In genomic region chr7:149838224-149838991, GRCh38 we compare ENCODE assay signal across 8 cellular contexts. TPM values are rescaled to one million over a fixed set of nuclear protein-coding genes. Genes with fewer than 3 reads are reported as not detected.
DNase-seq lines count a peak whose midpoint lies in the region; ATAC-seq, FAIRE-seq and TF ChIP-seq lines count a peak whose summit lies in the region.

Gene ZNF862, plus strand, starts transcription at chr7:149838375. Its CDS starts 237 bp downstream, at chr7:149838612.

- H3K4me1 Mint-ChIP-seq in T-cell (peaks cover 41 to 46% (median 44%) of the 10 kb centered on the region in 3 donors), type B pancreatic cell (ENCODE audit: unreplicated experiment) (peaks cover 17% of the 10 kb centered on the region)

- peak within 1 kb of the TSS; percentile 73 to 91 (median 87) for H3K4me3 Mint-ChIP-seq in T-cell
- H3K4me3 Mint-ChIP-seq in type B pancreatic cell, result peak within 1 kb of the TSS; percentile 90

- ATAC-seq in HG02840 (IDR thresholded peaks at IDR 0.05; ENCODE audit: low FRiP score, unreplicated experiment) (peak; percentile 99), T-cell (replicated peaks in 1 of 4) (peak; percentile 96 to 98 (median 97))

- POLR2A ChIA-PET in T-cell (lab: Charles Lee), result interaction anchor here in 1 of 2 donors (1.0 kb wide), 1 partner anchor 32 kb away, joined by 6 read pairs; no protein-coding TSS in a partner anchor

- peak within 1 kb of the TSS; percentile 87 for H3K27ac ChIP-seq in adipose tissue (ENCODE audit: low read depth, low read length)

- TF ChIP-seq POLR2A in GM12891 (IDR thresholded peaks at IDR 0.05; ENCODE audit: low read depth, low read length), result no peak; the same call in 1 of the 2 replicates

- 0 to 1% (median 0%) methylated on average over 59 to 86 of the region's 86 CpGs for whole genome bisulfite sequencing in adipose tissue, 3 donors

- intact Hi-C loops in cardiac septum (cut with DNase I), result loop anchor here (1.0 to 5.0 kb wide), 3 partner anchors 34 to 121 kb away; partner anchors contain the start of gene ATP6V0E2

- H3K36me3 Mint-ChIP-seq in T-cell (no peaks in the 10 kb centered on the region), type B pancreatic cell (no peaks in the 10 kb centered on the region)

- peak within 1 kb of the TSS; percentile 89 to 90 for H3K27ac Mint-ChIP-seq in T-cell
- H3K27ac Mint-ChIP-seq in type B pancreatic cell, result peak within 1 kb of the TSS; percentile 83

- TF ChIP-seq CTCF in type B pancreatic cell (conservative IDR thresholded peaks at IDR 0.05), result no peak

- peak; percentile 100 for FAIRE-seq in GM12891 (lab: Jason Lieb, UNC)

- no peaks in the 10 kb centered on the region for H3K9me3 Mint-ChIP-seq in T-cell
- H3K9me3 Mint-ChIP-seq in type B pancreatic cell, result no peaks in the 10 kb centered on the region

- DNase-seq in GM12891 (ENCODE audit: insufficient read length, low spot score) (peak; percentile 98), NCI-H1436 treated with DMSO at 0.1 percent for 48 hours (lab: John Stamatoyannopoulos, UW) (peak; percentile 96), T-cell (peak; percentile 85 to 99 (median 95)), cardiac septum (ENCODE audit: low spot score) (peak; percentile 99), pons (ENCODE audit: low spot score) (peak; percentile 97), type B pancreatic cell (ENCODE audit: extremely low spot score, unreplicated experiment) (peak; percentile 97)

- CTCF ChIA-PET in T-cell (lab: Charles Lee), result interaction anchor here in 1 of 2 donors (0.6 to 1.3 kb wide), 3 partner anchors 32 to 65 kb away, joined by 4 to 7 read pairs (median 5); partner anchors contain the start of gene ZNF467

- H3K27me3 Mint-ChIP-seq in T-cell, result peaks cover 3 to 4% of the 10 kb centered on the region in 2 donors
- H3K27me3 Mint-ChIP-seq in type B pancreatic cell, result peaks cover 16% of the 10 kb centered on the region

TF ChIP-seq in GM12891, 5 proteins besides CTCF, POLR2A, EP300 and RAD21:
- peak; percentile 86 for TF ChIP-seq PAX5 (IDR thresholded peaks at IDR 0.05; ENCODE audit: insufficient read depth, low read length, severe bottlenecking)
- 0 out of 2 replicates have a peak, but pooled peaks have one; percentile 11 for TF ChIP-seq TAF1 (IDR thresholded peaks at IDR 0.05; ENCODE audit: low read depth, low read length)
- peak; percentile 33 for TF ChIP-seq SPI1 (IDR thresholded peaks at IDR 0.05; ENCODE audit: low read depth, low read length)
- TF ChIP-seq POLR2AphosphoS5 (IDR thresholded peaks at IDR 0.05; ENCODE audit: low read depth, low read length), result peak; percentile 28; the same call in 1 of the 2 replicates
- no peak for TF ChIP-seq POU2F2 (IDR thresholded peaks at IDR 0.05; ENCODE audit: low read depth, low read length)

RNA-seq across cellular contexts. Expression of gene ZNF862, which starts in this region (rescaled TPM):
- polyA plus RNA-seq in GM12891 (2012; ENCODE audit: low read depth, missing spikeins), result 6.3 TPM
- total RNA-seq in T-cell, result 10 to 100 TPM; 49.3 to 72.0 (median 63.8) TPM
- polyA plus RNA-seq in adipose tissue, result 1 to 10 TPM; 5.0 to 9.8 (median 7.4) TPM
- total RNA-seq in cardiac septum, result 12.8 TPM
- total RNA-seq in type B pancreatic cell (ENCODE audit: low replicate concordance), result 21.2 and 23.9 TPM in 2 replicates

Comparison
In these comparisons a context has a peak if more than half of its experiments do, and no peak if none do; other contexts are left out.
1. Peak in every context shown above with its lines: DNase-seq, ATAC-seq and H3K27ac ChIP-seq.